In genomic region chr6:42911171-42912021, GRCh38 we compare ENCODE assay signal across 10 cellular contexts. TPM values are rescaled to one million over a fixed set of nuclear protein-coding genes. Genes with fewer than 3 reads are reported as not detected.
DNase-seq lines count a peak whose midpoint lies in the region; ATAC-seq and TF ChIP-seq lines count a peak whose summit lies in the region.
"Had no signal": no experiment of that assay in that cellular context is flagged by ENCODE, and none has a peak within 500 bp of the region (broad histone marks: within the 10 kb centered on the region; RNA-seq: fewer than 3 reads in every experiment).

No MANE protein-coding gene starts in this region.

- peak overlapping the region; percentile 9 to 50 (median 20) for H3K4me3 ChIP-seq in right lobe of liver
- H3K4me3 ChIP-seq in thymus (ENCODE audit: low read length): peak overlapping the region; percentile 38

- intact Hi-C loops in activated naive CD4-positive, alpha-beta T cell treated with anti-CD3 and anti-CD28 coated beads for 36 hours (cut with micrococcal nuclease): no loop called here
- intact Hi-C loops in right lobe of liver (cut with DNase I): no loop called here

- ATAC-seq in right lobe of liver: peak; percentile 14 to 74 (median 40)

- WGBS in right lobe of liver (ENCODE audit: insufficient coverage, low coverage, low lambda C conversion rate, missing lambda C conversion rate): 19% methylated on average over 21 of the region's 49 CpGs
- 9% methylated on average over 49 of the region's 49 CpGs for WGBS in thymus

- TF ChIP-seq CTCF in chondrocyte (IDR thresholded peaks at IDR 0.05) (peak; percentile 43), right lobe of liver (IDR thresholded peaks at IDR 0.05) (no peak)

- no peak for DNase-seq in activated naive CD4-positive, alpha-beta T cell treated with anti-CD3 and anti-CD28 coated beads for 36 hours
- no peak for DNase-seq in activated naive CD4-positive, alpha-beta T cell treated with anti-CD3 and anti-CD28 coated beads, Interleukin-2, amount 10 ng/mL, durations not matched to agents 7 days and 5 days
- DNase-seq in chondrocyte (ENCODE audit: low spot score) (peak; percentile 51), right lobe of liver (no peak), Ammon's horn (ENCODE audit: low spot score) (no peak), NCI-H2107 (lab: John Stamatoyannopoulos, UW) (no peak)
- no peak for DNase-seq in activated naive CD4-positive, alpha-beta T cell treated with anti-CD3 and anti-CD28 coated beads, Interleukin-2, amount 50 U/mL, for 16 hours
- DNase-seq: SW 1271 had no signal

- H3K27ac ChIP-seq in right lobe of liver: no peak overlapping the region
- peak overlapping the region; percentile 71 for H3K27ac ChIP-seq in thymus (ENCODE audit: low read depth)

- no peak overlapping the region for H3K27ac Mint-ChIP-seq in activated naive CD4-positive, alpha-beta T cell treated with anti-CD3 and anti-CD28 coated beads for 36 hours
- H3K27ac Mint-ChIP-seq in activated naive CD4-positive, alpha-beta T cell treated with anti-CD3 and anti-CD28 coated beads, Interleukin-2, amount 10 ng/mL, durations not matched to agents 7 days and 5 days: no peak overlapping the region
- H3K27ac Mint-ChIP-seq in chondrocyte (ENCODE audit: unreplicated experiment): no peak overlapping the region
- H3K27ac Mint-ChIP-seq: activated T-helper 1 cell treated with anti-CD3 and anti-CD28 coated beads, Interleukin-12 subunit alpha, Interleukin-12 subunit beta, Interleukin-2, Interleukin-4 antibody, amounts not matched to agents 30 ng/mL and 10 ng/mL and 1 ng/mL, durations not matched to agents 14 hours and 24 hours and 36 hours had no signal

- no peaks in the 10 kb centered on the region for H3K9me3 ChIP-seq in right lobe of liver
- no peaks in the 10 kb centered on the region for H3K9me3 ChIP-seq in thymus (ENCODE audit: control insufficient read depth)

- peaks cover 3% of the 10 kb centered on the region for H3K4me1 Mint-ChIP-seq in activated naive CD4-positive, alpha-beta T cell treated with anti-CD3 and anti-CD28 coated beads for 36 hours (ENCODE audit: low read depth)
- H3K4me1 Mint-ChIP-seq in activated naive CD4-positive, alpha-beta T cell treated with anti-CD3 and anti-CD28 coated beads, Interleukin-2, amount 10 ng/mL, durations not matched to agents 7 days and 5 days: peaks cover 3% of the 10 kb centered on the region
- peaks cover 4% of the 10 kb centered on the region for H3K4me1 Mint-ChIP-seq in chondrocyte (ENCODE audit: low read depth)

- H3K4me3 Mint-ChIP-seq in activated naive CD4-positive, alpha-beta T cell treated with anti-CD3 and anti-CD28 coated beads for 36 hours: peak overlapping the region; percentile 30
- no peak overlapping the region for H3K4me3 Mint-ChIP-seq in activated naive CD4-positive, alpha-beta T cell treated with anti-CD3 and anti-CD28 coated beads, Interleukin-2, amount 10 ng/mL, durations not matched to agents 7 days and 5 days
- peak overlapping the region; percentile 29 for H3K4me3 Mint-ChIP-seq in chondrocyte (ENCODE audit: unreplicated experiment)
- H3K4me3 Mint-ChIP-seq: activated T-helper 1 cell treated with anti-CD3 and anti-CD28 coated beads, Interleukin-12 subunit alpha, Interleukin-12 subunit beta, Interleukin-2, Interleukin-4 antibody, amounts not matched to agents 30 ng/mL and 10 ng/mL and 1 ng/mL, durations not matched to agents 14 hours and 24 hours and 36 hours had no signal

- no peaks in the 10 kb centered on the region for H3K36me3 Mint-ChIP-seq in activated naive CD4-positive, alpha-beta T cell treated with anti-CD3 and anti-CD28 coated beads for 36 hours (ENCODE audit: low read depth)
- H3K36me3 Mint-ChIP-seq in activated naive CD4-positive, alpha-beta T cell treated with anti-CD3 and anti-CD28 coated beads, Interleukin-2, amount 10 ng/mL, durations not matched to agents 7 days and 5 days: no peaks in the 10 kb centered on the region
- H3K36me3 Mint-ChIP-seq in chondrocyte (ENCODE audit: low read depth): no peaks in the 10 kb centered on the region

- H3K4me1 ChIP-seq in right lobe of liver: no peaks in the 10 kb centered on the region
- peaks cover 14% of the 10 kb centered on the region for H3K4me1 ChIP-seq in thymus (ENCODE audit: control insufficient read depth, insufficient read depth, low read length)

- no peaks in the 10 kb centered on the region for H3K36me3 ChIP-seq in right lobe of liver
- no peaks in the 10 kb centered on the region for H3K36me3 ChIP-seq in thymus (ENCODE audit: control insufficient read depth, insufficient read depth)

- peaks cover 9% of the 10 kb centered on the region for H3K27me3 Mint-ChIP-seq in activated naive CD4-positive, alpha-beta T cell treated with anti-CD3 and anti-CD28 coated beads for 36 hours (ENCODE audit: low read depth)
- peaks cover 56% of the 10 kb centered on the region for H3K27me3 Mint-ChIP-seq in activated naive CD4-positive, alpha-beta T cell treated with anti-CD3 and anti-CD28 coated beads, Interleukin-2, amount 10 ng/mL, durations not matched to agents 7 days and 5 days
- no peaks in the 10 kb centered on the region for H3K27me3 Mint-ChIP-seq in chondrocyte (ENCODE audit: low read depth)

- CTCF ChIA-PET in activated naive CD4-positive, alpha-beta T cell treated with anti-CD3 and anti-CD28 coated beads for 36 hours (lab: Charles Lee): no interaction called here
- CTCF ChIA-PET in activated naive CD4-positive, alpha-beta T cell treated with anti-CD3 and anti-CD28 coated beads, Interleukin-2, amount 10 ng/mL, durations not matched to agents 7 days and 5 days (lab: Charles Lee): interaction anchor here (0.6 to 4.3 kb wide), 3 partner anchors 10 to 232 kb away, joined by 3 to 18 read pairs (median 4); no protein-coding TSS in a partner anchor

- H3K27me3 ChIP-seq in right lobe of liver: no peaks in the 10 kb centered on the region
- H3K27me3 ChIP-seq in thymus (ENCODE audit: control insufficient read depth, insufficient read depth): no peaks in the 10 kb centered on the region

- no peaks in the 10 kb centered on the region for H3K9me3 Mint-ChIP-seq in activated naive CD4-positive, alpha-beta T cell treated with anti-CD3 and anti-CD28 coated beads for 36 hours
- H3K9me3 Mint-ChIP-seq in activated naive CD4-positive, alpha-beta T cell treated with anti-CD3 and anti-CD28 coated beads, Interleukin-2, amount 10 ng/mL, durations not matched to agents 7 days and 5 days: no peaks in the 10 kb centered on the region
- no peaks in the 10 kb centered on the region for H3K9me3 Mint-ChIP-seq in chondrocyte (ENCODE audit: low read depth)
- H3K9me3 Mint-ChIP-seq: activated T-helper 1 cell treated with anti-CD3 and anti-CD28 coated beads, Interleukin-12 subunit alpha, Interleukin-12 subunit beta, Interleukin-2, Interleukin-4 antibody, amounts not matched to agents 30 ng/mL and 10 ng/mL and 1 ng/mL, durations not matched to agents 14 hours and 24 hours and 36 hours had no signal

- TF ChIP-seq POLR2A in right lobe of liver (IDR thresholded peaks at IDR 0.05): no peak

RNA-seq across cellular contexts. Expression of gene PTCRA, which starts 4.5 kb away (rescaled TPM):
- not detected for total RNA-seq in activated naive CD4-positive, alpha-beta T cell treated with anti-CD3 and anti-CD28 coated beads for 36 hours
- not detected in 3 replicates for total RNA-seq in chondrocyte
- total RNA-seq in right lobe of liver: under 1 TPM in 3 of 6 experiments, not detected in 3; 0.31 to 0.46 (median 0.37) TPM
- 13.4 TPM for polyA plus RNA-seq in thymus
- total RNA-seq: activated T-helper 1 cell treated with anti-CD3 and anti-CD28 coated beads, Interleukin-12 subunit alpha, Interleukin-12 subunit beta, Interleukin-2, Interleukin-4 antibody, amounts not matched to agents 30 ng/mL and 10 ng/mL and 1 ng/mL, durations not matched to agents 14 hours and 24 hours and 36 hours had no signal

RNA-seq across cellular contexts. Expression of gene CNPY3, which starts 17.9 kb away (rescaled TPM):
- 10 to 100 TPM; 37.6 to 41.0 TPM for total RNA-seq in activated naive CD4-positive, alpha-beta T cell treated with anti-CD3 and anti-CD28 coated beads for 36 hours
- total RNA-seq in chondrocyte (41.0 to 57.9 TPM (median 45.5 TPM) in 3 replicates), right lobe of liver (10 to 100 TPM; 11.1 to 75.4 (median 28.8) TPM)
- 59.3 TPM for polyA plus RNA-seq in thymus

RNA-seq across cellular contexts. Expression of gene RPL7L1, which starts 32.0 kb away (rescaled TPM):
- 100 to 1,000 TPM in 1 of 2 experiments, 10 to 100 TPM in 1; 99.0 to 101 TPM for total RNA-seq in activated naive CD4-positive, alpha-beta T cell treated with anti-CD3 and anti-CD28 coated beads for 36 hours
- total RNA-seq in chondrocyte (56.4 to 62.7 TPM (median 58.6 TPM) in 3 replicates), right lobe of liver (100 to 1,000 TPM in 1 of 6 experiments, 10 to 100 TPM in 5; 36.6 to 114 (median 44.2) TPM)
- polyA plus RNA-seq in thymus: 59.5 TPM

RNA-seq across cellular contexts. Expression of gene GNMT, which starts 49.2 kb away (rescaled TPM):
- not detected for total RNA-seq in activated naive CD4-positive, alpha-beta T cell treated with anti-CD3 and anti-CD28 coated beads for 36 hours
- 0.53 TPM in 1 of 3 replicates, not detected in the others for total RNA-seq in chondrocyte
- 100 to 1,000 TPM in 3 of 6 experiments, 10 to 100 TPM in 3; 13.7 to 470 (median 107) TPM for total RNA-seq in right lobe of liver
- polyA plus RNA-seq in thymus: 2.6 TPM
